ENCODE assay signal across 1 cellular context in the genomic region with DNA sequence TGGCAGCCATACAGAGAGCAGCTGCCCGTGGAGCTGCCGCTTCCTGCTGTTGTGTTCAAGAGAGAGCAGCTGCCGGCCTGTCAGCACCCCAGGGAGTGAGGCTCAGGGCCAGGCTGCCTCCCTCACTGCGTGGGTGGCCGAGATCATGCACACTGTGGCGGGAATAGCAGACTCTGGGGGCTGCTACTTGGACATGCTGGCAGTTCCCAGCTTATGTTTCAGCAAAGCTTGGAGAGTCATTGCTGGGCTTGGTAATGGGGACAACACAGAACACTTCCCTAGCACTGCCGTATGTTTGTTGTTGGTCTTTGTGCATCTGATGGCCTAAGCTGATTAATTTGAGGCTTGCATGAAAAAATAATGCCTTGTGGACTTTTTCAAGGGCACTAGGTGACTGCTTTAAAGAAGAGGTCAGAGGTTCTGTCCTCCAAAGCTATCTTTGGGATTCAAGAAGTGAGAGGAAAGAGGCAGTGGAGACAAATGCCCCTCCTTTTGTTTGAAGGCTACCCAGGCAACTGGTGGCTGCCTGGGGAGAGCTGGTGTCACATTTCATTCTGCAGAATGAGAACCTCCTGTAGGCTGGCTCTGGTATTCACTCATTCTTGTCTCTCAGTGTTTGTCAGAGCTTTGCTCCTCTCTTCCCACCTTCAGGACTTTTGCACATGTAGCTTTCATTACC.
TF ChIP-seq lines count a peak whose summit lies in the region.

No MANE protein-coding gene starts in this region.

TF ChIP-seq in K562, 482 proteins besides CTCF, POLR2A, EP300 and RAD21 (continued from another document and continues in another):
- TF ChIP-seq, protein P1, sequence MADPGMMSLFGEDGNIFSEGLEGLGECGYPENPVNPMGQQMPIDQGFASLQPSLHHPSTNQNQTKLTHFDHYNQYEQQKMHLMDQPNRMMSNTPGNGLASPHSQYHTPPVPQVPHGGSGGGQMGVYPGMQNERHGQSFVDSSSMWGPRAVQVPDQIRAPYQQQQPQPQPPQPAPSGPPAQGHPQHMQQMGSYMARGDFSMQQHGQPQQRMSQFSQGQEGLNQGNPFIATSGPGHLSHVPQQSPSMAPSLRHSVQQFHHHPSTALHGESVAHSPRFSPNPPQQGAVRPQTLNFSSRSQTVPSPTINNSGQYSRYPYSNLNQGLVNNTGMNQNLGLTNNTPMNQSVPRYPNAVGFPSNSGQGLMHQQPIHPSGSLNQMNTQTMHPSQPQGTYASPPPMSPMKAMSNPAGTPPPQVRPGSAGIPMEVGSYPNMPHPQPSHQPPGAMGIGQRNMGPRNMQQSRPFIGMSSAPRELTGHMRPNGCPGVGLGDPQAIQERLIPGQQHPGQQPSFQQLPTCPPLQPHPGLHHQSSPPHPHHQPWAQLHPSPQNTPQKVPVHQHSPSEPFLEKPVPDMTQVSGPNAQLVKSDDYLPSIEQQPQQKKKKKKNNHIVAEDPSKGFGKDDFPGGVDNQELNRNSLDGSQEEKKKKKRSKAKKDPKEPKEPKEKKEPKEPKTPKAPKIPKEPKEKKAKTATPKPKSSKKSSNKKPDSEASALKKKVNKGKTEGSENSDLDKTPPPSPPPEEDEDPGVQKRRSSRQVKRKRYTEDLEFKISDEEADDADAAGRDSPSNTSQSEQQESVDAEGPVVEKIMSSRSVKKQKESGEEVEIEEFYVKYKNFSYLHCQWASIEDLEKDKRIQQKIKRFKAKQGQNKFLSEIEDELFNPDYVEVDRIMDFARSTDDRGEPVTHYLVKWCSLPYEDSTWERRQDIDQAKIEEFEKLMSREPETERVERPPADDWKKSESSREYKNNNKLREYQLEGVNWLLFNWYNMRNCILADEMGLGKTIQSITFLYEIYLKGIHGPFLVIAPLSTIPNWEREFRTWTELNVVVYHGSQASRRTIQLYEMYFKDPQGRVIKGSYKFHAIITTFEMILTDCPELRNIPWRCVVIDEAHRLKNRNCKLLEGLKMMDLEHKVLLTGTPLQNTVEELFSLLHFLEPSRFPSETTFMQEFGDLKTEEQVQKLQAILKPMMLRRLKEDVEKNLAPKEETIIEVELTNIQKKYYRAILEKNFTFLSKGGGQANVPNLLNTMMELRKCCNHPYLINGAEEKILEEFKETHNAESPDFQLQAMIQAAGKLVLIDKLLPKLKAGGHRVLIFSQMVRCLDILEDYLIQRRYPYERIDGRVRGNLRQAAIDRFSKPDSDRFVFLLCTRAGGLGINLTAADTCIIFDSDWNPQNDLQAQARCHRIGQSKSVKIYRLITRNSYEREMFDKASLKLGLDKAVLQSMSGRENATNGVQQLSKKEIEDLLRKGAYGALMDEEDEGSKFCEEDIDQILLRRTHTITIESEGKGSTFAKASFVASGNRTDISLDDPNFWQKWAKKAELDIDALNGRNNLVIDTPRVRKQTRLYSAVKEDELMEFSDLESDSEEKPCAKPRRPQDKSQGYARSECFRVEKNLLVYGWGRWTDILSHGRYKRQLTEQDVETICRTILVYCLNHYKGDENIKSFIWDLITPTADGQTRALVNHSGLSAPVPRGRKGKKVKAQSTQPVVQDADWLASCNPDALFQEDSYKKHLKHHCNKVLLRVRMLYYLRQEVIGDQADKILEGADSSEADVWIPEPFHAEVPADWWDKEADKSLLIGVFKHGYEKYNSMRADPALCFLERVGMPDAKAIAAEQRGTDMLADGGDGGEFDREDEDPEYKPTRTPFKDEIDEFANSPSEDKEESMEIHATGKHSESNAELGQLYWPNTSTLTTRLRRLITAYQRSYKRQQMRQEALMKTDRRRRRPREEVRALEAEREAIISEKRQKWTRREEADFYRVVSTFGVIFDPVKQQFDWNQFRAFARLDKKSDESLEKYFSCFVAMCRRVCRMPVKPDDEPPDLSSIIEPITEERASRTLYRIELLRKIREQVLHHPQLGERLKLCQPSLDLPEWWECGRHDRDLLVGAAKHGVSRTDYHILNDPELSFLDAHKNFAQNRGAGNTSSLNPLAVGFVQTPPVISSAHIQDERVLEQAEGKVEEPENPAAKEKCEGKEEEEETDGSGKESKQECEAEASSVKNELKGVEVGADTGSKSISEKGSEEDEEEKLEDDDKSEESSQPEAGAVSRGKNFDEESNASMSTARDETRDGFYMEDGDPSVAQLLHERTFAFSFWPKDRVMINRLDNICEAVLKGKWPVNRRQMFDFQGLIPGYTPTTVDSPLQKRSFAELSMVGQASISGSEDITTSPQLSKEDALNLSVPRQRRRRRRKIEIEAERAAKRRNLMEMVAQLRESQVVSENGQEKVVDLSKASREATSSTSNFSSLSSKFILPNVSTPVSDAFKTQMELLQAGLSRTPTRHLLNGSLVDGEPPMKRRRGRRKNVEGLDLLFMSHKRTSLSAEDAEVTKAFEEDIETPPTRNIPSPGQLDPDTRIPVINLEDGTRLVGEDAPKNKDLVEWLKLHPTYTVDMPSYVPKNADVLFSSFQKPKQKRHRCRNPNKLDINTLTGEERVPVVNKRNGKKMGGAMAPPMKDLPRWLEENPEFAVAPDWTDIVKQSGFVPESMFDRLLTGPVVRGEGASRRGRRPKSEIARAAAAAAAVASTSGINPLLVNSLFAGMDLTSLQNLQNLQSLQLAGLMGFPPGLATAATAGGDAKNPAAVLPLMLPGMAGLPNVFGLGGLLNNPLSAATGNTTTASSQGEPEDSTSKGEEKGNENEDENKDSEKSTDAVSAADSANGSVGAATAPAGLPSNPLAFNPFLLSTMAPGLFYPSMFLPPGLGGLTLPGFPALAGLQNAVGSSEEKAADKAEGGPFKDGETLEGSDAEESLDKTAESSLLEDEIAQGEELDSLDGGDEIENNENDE (IDR thresholded peaks at IDR 0.05; ENCODE audit: low read depth, low read length), result no peak
- TF ChIP-seq ZNF274 (IDR thresholded peaks at IDR 0.05; ENCODE audit: borderline replicate concordance, low read depth, low read length) (no peak), KDM4B (IDR thresholded peaks at IDR 0.05; ENCODE audit: borderline replicate concordance in 2 of 2, low read depth in 1 of 2) (no peak), ZNF79 (CRISPR knock-in tag; IDR thresholded peaks at IDR 0.05; ENCODE audit: low read depth) (no peak), HNRNPLL (IDR thresholded peaks at IDR 0.05; ENCODE audit: low read depth, low read length, poor library complexity, severe bottlenecking) (no peak), YBX1 (IDR thresholded peaks at IDR 0.05) (no peak), WHSC1 (IDR thresholded peaks at IDR 0.05; ENCODE audit: low read length) (peak; percentile 63), POLR3G (IDR thresholded peaks at IDR 0.05; ENCODE audit: extremely low read depth, insufficient read length, insufficient replicate concordance) (no peak), TRIM28 (IDR thresholded peaks at IDR 0.05) (no peak), SMC3 (conservative IDR thresholded peaks at IDR 0.05; ENCODE audit: insufficient read depth, low read depth, low read length) (no peak), ATF1 (CRISPR knock-in tag; IDR thresholded peaks at IDR 0.05) (no peak), ATF1 (tag; IDR thresholded peaks at IDR 0.05) (no peak), TBP (optimal IDR thresholded peaks at IDR 0.05; ENCODE audit: low read depth, low read length) (no peak), ILK (tag; IDR thresholded peaks at IDR 0.05; ENCODE audit: borderline replicate concordance, low read depth) (no peak), FOXJ2 (tag; IDR thresholded peaks at IDR 0.05) (peak; percentile 56; the same call in 1 of the 2 replicates), ZNF184 (CRISPR knock-in tag; IDR thresholded peaks at IDR 0.05) (no peak)
- TF ChIP-seq, protein P2, sequence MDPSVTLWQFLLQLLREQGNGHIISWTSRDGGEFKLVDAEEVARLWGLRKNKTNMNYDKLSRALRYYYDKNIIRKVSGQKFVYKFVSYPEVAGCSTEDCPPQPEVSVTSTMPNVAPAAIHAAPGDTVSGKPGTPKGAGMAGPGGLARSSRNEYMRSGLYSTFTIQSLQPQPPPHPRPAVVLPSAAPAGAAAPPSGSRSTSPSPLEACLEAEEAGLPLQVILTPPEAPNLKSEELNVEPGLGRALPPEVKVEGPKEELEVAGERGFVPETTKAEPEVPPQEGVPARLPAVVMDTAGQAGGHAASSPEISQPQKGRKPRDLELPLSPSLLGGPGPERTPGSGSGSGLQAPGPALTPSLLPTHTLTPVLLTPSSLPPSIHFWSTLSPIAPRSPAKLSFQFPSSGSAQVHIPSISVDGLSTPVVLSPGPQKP (CRISPR knock-in tag; IDR thresholded peaks at IDR 0.05), result no peak
- TF ChIP-seq, protein P3, sequence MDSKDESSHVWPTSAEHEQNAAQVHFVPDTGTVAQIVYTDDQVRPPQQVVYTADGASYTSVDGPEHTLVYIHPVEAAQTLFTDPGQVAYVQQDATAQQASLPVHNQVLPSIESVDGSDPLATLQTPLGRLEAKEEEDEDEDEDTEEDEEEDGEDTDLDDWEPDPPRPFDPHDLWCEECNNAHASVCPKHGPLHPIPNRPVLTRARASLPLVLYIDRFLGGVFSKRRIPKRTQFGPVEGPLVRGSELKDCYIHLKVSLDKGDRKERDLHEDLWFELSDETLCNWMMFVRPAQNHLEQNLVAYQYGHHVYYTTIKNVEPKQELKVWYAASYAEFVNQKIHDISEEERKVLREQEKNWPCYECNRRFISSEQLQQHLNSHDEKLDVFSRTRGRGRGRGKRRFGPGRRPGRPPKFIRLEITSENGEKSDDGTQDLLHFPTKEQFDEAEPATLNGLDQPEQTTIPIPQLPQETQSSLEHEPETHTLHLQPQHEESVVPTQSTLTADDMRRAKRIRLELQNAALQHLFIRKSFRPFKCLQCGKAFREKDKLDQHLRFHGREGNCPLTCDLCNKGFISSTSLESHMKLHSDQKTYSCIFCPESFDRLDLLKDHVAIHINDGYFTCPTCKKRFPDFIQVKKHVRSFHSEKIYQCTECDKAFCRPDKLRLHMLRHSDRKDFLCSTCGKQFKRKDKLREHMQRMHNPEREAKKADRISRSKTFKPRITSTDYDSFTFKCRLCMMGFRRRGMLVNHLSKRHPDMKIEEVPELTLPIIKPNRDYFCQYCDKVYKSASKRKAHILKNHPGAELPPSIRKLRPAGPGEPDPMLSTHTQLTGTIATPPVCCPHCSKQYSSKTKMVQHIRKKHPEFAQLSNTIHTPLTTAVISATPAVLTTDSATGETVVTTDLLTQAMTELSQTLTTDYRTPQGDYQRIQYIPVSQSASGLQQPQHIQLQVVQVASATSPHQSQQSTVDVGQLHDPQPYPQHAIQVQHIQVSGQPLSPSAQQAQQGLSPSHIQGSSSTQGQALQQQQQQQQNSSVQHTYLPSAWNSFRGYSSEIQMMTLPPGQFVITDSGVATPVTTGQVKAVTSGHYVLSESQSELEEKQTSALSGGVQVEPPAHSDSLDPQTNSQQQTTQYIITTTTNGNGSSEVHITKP (IDR thresholded peaks at IDR 0.05; ENCODE audit: partially characterized antibody), result peak; percentile 17
- TF ChIP-seq, protein P4, sequence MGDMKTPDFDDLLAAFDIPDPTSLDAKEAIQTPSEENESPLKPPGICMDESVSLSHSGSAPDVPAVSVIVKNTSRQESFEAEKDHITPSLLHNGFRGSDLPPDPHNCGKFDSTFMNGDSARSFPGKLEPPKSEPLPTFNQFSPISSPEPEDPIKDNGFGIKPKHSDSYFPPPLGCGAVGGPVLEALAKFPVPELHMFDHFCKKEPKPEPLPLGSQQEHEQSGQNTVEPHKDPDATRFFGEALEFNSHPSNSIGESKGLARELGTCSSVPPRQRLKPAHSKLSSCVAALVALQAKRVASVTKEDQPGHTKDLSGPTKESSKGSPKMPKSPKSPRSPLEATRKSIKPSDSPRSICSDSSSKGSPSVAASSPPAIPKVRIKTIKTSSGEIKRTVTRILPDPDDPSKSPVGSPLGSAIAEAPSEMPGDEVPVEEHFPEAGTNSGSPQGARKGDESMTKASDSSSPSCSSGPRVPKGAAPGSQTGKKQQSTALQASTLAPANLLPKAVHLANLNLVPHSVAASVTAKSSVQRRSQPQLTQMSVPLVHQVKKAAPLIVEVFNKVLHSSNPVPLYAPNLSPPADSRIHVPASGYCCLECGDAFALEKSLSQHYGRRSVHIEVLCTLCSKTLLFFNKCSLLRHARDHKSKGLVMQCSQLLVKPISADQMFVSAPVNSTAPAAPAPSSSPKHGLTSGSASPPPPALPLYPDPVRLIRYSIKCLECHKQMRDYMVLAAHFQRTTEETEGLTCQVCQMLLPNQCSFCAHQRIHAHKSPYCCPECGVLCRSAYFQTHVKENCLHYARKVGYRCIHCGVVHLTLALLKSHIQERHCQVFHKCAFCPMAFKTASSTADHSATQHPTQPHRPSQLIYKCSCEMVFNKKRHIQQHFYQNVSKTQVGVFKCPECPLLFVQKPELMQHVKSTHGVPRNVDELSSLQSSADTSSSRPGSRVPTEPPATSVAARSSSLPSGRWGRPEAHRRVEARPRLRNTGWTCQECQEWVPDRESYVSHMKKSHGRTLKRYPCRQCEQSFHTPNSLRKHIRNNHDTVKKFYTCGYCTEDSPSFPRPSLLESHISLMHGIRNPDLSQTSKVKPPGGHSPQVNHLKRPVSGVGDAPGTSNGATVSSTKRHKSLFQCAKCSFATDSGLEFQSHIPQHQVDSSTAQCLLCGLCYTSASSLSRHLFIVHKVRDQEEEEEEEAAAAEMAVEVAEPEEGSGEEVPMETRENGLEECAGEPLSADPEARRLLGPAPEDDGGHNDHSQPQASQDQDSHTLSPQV (IDR thresholded peaks at IDR 0.05), result peak; percentile 78; the same call in 1 of the 2 replicates
- TF ChIP-seq, protein P5, sequence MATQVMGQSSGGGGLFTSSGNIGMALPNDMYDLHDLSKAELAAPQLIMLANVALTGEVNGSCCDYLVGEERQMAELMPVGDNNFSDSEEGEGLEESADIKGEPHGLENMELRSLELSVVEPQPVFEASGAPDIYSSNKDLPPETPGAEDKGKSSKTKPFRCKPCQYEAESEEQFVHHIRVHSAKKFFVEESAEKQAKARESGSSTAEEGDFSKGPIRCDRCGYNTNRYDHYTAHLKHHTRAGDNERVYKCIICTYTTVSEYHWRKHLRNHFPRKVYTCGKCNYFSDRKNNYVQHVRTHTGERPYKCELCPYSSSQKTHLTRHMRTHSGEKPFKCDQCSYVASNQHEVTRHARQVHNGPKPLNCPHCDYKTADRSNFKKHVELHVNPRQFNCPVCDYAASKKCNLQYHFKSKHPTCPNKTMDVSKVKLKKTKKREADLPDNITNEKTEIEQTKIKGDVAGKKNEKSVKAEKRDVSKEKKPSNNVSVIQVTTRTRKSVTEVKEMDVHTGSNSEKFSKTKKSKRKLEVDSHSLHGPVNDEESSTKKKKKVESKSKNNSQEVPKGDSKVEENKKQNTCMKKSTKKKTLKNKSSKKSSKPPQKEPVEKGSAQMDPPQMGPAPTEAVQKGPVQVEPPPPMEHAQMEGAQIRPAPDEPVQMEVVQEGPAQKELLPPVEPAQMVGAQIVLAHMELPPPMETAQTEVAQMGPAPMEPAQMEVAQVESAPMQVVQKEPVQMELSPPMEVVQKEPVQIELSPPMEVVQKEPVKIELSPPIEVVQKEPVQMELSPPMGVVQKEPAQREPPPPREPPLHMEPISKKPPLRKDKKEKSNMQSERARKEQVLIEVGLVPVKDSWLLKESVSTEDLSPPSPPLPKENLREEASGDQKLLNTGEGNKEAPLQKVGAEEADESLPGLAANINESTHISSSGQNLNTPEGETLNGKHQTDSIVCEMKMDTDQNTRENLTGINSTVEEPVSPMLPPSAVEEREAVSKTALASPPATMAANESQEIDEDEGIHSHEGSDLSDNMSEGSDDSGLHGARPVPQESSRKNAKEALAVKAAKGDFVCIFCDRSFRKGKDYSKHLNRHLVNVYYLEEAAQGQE (CRISPR knock-in tag; IDR thresholded peaks at IDR 0.05; ENCODE audit: low read depth), result no peak
- TF ChIP-seq, protein P6, sequence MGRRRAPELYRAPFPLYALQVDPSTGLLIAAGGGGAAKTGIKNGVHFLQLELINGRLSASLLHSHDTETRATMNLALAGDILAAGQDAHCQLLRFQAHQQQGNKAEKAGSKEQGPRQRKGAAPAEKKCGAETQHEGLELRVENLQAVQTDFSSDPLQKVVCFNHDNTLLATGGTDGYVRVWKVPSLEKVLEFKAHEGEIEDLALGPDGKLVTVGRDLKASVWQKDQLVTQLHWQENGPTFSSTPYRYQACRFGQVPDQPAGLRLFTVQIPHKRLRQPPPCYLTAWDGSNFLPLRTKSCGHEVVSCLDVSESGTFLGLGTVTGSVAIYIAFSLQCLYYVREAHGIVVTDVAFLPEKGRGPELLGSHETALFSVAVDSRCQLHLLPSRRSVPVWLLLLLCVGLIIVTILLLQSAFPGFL (CRISPR knock-in tag; IDR thresholded peaks at IDR 0.05), result peak; percentile 81
